ENCODE assay signal across 8 cellular contexts in genomic region chr6:142302427-142303190, GRCh38. TPM values are rescaled to one million over a fixed set of nuclear protein-coding genes. Genes with fewer than 3 reads are reported as not detected.
DNase-seq lines count a peak whose midpoint lies in the region; ATAC-seq and TF ChIP-seq lines count a peak whose summit lies in the region.

No MANE protein-coding gene starts in this region.

- no peak overlapping the region for H3K27ac Mint-ChIP-seq in WTC11

- H3K9me3 ChIP-seq in hepatocyte (ENCODE audit: low read depth) = no peaks in the 10 kb centered on the region

- peak overlapping the region; percentile 83 for H3K27ac ChIP-seq in hepatocyte
- peak overlapping the region in 18 of 21 experiments; percentile 21 to 86 (median 74) for H3K27ac ChIP-seq in skin epidermis

- no peaks in the 10 kb centered on the region for H3K27me3 ChIP-seq in hepatocyte

- peak overlapping the region; percentile 88 for H3K4me2 ChIP-seq in hepatocyte

- no peaks in the 10 kb centered on the region for H4K20me1 ChIP-seq in hepatocyte (ENCODE audit: insufficient read depth, poor library complexity, severe bottlenecking)

- H3K9me3 Mint-ChIP-seq in WTC11 = no peaks in the 10 kb centered on the region

- H3K27me3 Mint-ChIP-seq in WTC11 (ENCODE audit: low read depth) = peaks cover 37% of the 10 kb centered on the region

- CTCF ChIA-PET in WTC11 (lab: Charles Lee) = interaction anchor here (1.8 kb wide), 1 partner anchor 172 kb away, joined by 8 read pairs; no protein-coding TSS in a partner anchor

- peak overlapping the region; percentile 86 for H3K4me3 ChIP-seq in hepatocyte
- peak overlapping the region; percentile 34 to 63 (median 49) for H3K4me3 ChIP-seq in skin epidermis

- H3K79me2 ChIP-seq in hepatocyte = peaks cover 53% of the 10 kb centered on the region

- H3K4me3 Mint-ChIP-seq in WTC11 = peak overlapping the region; percentile 91

- H3K4me1 ChIP-seq in hepatocyte (ENCODE audit: insufficient read depth) = peaks cover 7% of the 10 kb centered on the region

- ATAC-seq in WTC11 (peak; percentile 4), HG03175 (IDR thresholded peaks at IDR 0.05; ENCODE audit: unreplicated experiment) (no peak), HG03521 (IDR thresholded peaks at IDR 0.05; ENCODE audit: unreplicated experiment) (no peak), HG03432 (IDR thresholded peaks at IDR 0.05; ENCODE audit: unreplicated experiment) (no peak), HG03469 (IDR thresholded peaks at IDR 0.05; ENCODE audit: unreplicated experiment) (no peak)

- H3K36me3 ChIP-seq in hepatocyte (replicated peaks; ENCODE audit: insufficient read depth, low read depth) = no peaks in the 10 kb centered on the region

- no peaks in the 10 kb centered on the region for H3K9me2 ChIP-seq in hepatocyte (replicated peaks; ENCODE audit: insufficient read depth)

- H2AFZ ChIP-seq in hepatocyte = peak overlapping the region; percentile 85

- DNase-seq in HPDE6-E6E7 (ENCODE audit: extremely low spot score) (peak; percentile 11), WTC11 (ENCODE audit: low spot score) (no peak), hepatocyte (ENCODE audit: low spot score) (peak; percentile 17)

- POLR2A ChIA-PET in WTC11 (lab: Charles Lee) = no interaction called here

- 52% methylated on average over 19 of the region's 19 CpGs for WGBS in hepatocyte (ENCODE audit: low lambda C conversion rate, missing lambda C conversion rate)

- H3K4me1 Mint-ChIP-seq in WTC11 = peaks cover 38% of the 10 kb centered on the region

- H3K36me3 Mint-ChIP-seq in WTC11 = no peaks in the 10 kb centered on the region; the same call in 1 of the 2 replicates

- no peak for TF ChIP-seq CTCF in WTC11 (IDR thresholded peaks at IDR 0.05)
- no peak for TF ChIP-seq CTCF in hepatocyte (IDR thresholded peaks at IDR 0.05; ENCODE audit: poor library complexity)

TF ChIP-seq in WTC11, 78 proteins besides CTCF, POLR2A, EP300 and RAD21:
- no peak for TF ChIP-seq NFE2L1 (CRISPR knock-in tag; IDR thresholded peaks at IDR 0.05)
- TF ChIP-seq KAT7 (CRISPR knock-in tag; IDR thresholded peaks at IDR 0.05; ENCODE audit: borderline replicate concordance) = no peak
- TF ChIP-seq, protein P1, sequence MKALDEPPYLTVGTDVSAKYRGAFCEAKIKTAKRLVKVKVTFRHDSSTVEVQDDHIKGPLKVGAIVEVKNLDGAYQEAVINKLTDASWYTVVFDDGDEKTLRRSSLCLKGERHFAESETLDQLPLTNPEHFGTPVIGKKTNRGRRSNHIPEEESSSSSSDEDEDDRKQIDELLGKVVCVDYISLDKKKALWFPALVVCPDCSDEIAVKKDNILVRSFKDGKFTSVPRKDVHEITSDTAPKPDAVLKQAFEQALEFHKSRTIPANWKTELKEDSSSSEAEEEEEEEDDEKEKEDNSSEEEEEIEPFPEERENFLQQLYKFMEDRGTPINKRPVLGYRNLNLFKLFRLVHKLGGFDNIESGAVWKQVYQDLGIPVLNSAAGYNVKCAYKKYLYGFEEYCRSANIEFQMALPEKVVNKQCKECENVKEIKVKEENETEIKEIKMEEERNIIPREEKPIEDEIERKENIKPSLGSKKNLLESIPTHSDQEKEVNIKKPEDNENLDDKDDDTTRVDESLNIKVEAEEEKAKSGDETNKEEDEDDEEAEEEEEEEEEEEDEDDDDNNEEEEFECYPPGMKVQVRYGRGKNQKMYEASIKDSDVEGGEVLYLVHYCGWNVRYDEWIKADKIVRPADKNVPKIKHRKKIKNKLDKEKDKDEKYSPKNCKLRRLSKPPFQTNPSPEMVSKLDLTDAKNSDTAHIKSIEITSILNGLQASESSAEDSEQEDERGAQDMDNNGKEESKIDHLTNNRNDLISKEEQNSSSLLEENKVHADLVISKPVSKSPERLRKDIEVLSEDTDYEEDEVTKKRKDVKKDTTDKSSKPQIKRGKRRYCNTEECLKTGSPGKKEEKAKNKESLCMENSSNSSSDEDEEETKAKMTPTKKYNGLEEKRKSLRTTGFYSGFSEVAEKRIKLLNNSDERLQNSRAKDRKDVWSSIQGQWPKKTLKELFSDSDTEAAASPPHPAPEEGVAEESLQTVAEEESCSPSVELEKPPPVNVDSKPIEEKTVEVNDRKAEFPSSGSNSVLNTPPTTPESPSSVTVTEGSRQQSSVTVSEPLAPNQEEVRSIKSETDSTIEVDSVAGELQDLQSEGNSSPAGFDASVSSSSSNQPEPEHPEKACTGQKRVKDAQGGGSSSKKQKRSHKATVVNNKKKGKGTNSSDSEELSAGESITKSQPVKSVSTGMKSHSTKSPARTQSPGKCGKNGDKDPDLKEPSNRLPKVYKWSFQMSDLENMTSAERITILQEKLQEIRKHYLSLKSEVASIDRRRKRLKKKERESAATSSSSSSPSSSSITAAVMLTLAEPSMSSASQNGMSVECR (CRISPR knock-in tag; IDR thresholded peaks at IDR 0.05; ENCODE audit: borderline replicate concordance) = no peak
- TF ChIP-seq RELA (CRISPR knock-in tag; IDR thresholded peaks at IDR 0.05; ENCODE audit: borderline replicate concordance) = no peak
- TF ChIP-seq TCF7 (CRISPR knock-in tag; IDR thresholded peaks at IDR 0.05; ENCODE audit: low read depth) = no peak
- no peak for TF ChIP-seq NFATC4 (CRISPR knock-in tag; IDR thresholded peaks at IDR 0.05)
- TF ChIP-seq, protein P2, sequence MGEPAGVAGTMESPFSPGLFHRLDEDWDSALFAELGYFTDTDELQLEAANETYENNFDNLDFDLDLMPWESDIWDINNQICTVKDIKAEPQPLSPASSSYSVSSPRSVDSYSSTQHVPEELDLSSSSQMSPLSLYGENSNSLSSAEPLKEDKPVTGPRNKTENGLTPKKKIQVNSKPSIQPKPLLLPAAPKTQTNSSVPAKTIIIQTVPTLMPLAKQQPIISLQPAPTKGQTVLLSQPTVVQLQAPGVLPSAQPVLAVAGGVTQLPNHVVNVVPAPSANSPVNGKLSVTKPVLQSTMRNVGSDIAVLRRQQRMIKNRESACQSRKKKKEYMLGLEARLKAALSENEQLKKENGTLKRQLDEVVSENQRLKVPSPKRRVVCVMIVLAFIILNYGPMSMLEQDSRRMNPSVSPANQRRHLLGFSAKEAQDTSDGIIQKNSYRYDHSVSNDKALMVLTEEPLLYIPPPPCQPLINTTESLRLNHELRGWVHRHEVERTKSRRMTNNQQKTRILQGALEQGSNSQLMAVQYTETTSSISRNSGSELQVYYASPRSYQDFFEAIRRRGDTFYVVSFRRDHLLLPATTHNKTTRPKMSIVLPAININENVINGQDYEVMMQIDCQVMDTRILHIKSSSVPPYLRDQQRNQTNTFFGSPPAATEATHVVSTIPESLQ (CRISPR knock-in tag; IDR thresholded peaks at IDR 0.05) = no peak
TF ChIP-seq in WTC11: peak in this region for 0.

RNA-seq across cellular contexts. Expression of gene ADGRG6, which starts 0.8 kb away (rescaled TPM):
- 3.3 to 6.1 TPM (median 5.3 TPM) in 3 replicates for total RNA-seq in WTC11 (2021)
- 59.5 and 92.0 TPM in 2 replicates for total RNA-seq in hepatocyte
- 13.9 and 15.0 TPM in 2 replicates for polyA plus RNA-seq in hepatocyte
